Comparison of ENCODE assay signal across 4 cellular contexts in the genomic region with DNA sequence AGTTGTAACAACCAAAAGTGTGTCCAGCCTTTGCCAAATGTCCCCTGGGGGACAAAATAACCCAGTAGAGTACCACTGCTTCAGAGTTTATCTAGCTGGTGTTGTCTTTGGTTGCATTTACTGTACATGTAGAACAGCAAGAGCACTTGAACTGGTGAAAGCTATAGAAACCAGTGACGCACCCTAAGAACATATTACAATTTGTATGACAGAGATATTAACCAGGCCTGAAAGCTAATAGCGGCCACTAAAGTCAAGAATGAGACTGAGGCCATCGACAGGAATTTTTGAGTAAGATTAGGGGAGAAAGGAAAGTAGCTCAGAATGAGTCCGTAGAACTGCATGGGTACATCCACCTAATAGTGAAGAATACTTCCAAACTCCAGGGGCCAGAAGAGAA.
"Had no signal": no experiment of that assay in that cellular context is flagged by ENCODE, and none has a peak within 500 bp of the region (broad histone marks: within the 10 kb centered on the region; RNA-seq: fewer than 3 reads in every experiment).

No MANE protein-coding gene starts in this region.

- DNase-seq: H9, HCEC 1CT, IMR-90 had no signal

- H3K27ac Mint-ChIP-seq: GM23338, H9 had no signal

- H3K9me3 Mint-ChIP-seq: GM23338, H9 had no signal

- H3K4me3 ChIP-seq: GM23338 had no signal

- H3K4me3 Mint-ChIP-seq: GM23338, H9 had no signal

- H3K4me1 Mint-ChIP-seq: GM23338, H9 had no signal
